ENCODE assay signal across 9 cellular contexts in the genomic region with DNA sequence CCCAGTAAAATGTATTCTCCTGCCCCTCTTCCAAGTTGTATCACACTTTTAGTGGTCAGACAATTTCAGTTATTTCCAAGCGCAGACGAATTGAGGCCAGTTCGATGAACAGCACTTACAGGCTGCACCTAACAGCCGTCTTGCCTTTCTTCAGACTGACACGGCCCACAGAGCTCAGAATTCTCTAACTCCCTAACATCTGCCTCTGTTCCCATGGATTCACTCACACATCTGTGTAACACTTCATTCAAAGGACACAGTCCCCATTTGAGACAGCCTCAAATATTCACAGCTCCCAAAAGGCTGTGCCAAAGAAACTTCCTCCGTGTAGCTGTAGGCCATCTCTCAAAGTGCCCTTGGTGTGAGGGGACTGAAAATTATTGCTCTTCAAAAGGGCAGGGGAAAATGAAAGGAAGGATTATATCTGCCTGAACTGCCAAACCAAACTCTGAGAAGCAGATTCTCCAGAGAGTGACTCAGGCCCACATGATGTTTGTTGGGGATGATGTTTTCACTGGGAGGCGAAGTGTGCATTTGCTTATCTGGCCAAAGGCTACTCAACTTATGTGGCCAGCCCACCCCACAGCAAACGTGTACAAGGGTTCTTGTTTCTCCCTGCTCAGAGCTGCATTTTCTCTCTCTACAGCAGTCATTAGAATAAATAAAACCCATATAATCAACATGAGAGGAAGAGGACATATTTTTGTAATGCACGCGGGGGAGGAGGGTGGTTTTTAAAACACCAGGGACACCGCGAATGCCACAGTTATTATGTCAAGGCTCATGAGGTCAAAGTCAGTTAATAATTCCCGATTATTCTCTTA.
DNase-seq lines count a peak whose midpoint lies in the region; ATAC-seq and TF ChIP-seq lines count a peak whose summit lies in the region.
"Had no signal": no experiment of that assay in that cellular context is flagged by ENCODE, and none has a peak within 500 bp of the region (broad histone marks: within the 10 kb centered on the region; RNA-seq: fewer than 3 reads in every experiment).

No MANE protein-coding gene starts in this region.

- peak; percentile 32 for ATAC-seq in lung (ENCODE audit: insufficient read depth, low FRiP score)
- ATAC-seq in thoracic aorta (ENCODE audit: insufficient number of reproducible peaks, low FRiP score, low read depth) = no peak
- ATAC-seq in GM21786 (IDR thresholded peaks at IDR 0.05; ENCODE audit: unreplicated experiment) = no peak
- ATAC-seq: left lobe of liver had no signal

- H3K36me3 ChIP-seq in lung (ENCODE audit: control insufficient read depth in 2 of 2, insufficient read depth in 2 of 2, low read length in 2 of 2) (no peaks in the 10 kb centered on the region), thoracic aorta (no peaks in the 10 kb centered on the region)

- H3K27me3 ChIP-seq in lung (ENCODE audit: control insufficient read depth, insufficient read depth) (no peaks in the 10 kb centered on the region), thoracic aorta (replicated peaks; ENCODE audit: insufficient read depth) (no peaks in the 10 kb centered on the region)

- peaks cover 7% of the 10 kb centered on the region in 2 donors for H3K4me1 ChIP-seq in lung (ENCODE audit: control insufficient read depth in 2 of 2, insufficient read depth in 2 of 2, low read length in 2 of 2)
- peaks cover 50 to 98% of the 10 kb centered on the region in 2 donors for H3K4me1 ChIP-seq in thoracic aorta (ENCODE audit: control insufficient read depth in 1 of 2, low read depth in 2 of 2)

- peaks cover 4 to 14% (median 8%) of the 10 kb centered on the region in 3 donors for H3K4me1 Mint-ChIP-seq in IgD-negative memory B cell
- H3K4me1 Mint-ChIP-seq in activated naive CD4-positive, alpha-beta T cell treated with anti-CD3 and anti-CD28 coated beads for 36 hours (ENCODE audit: low read depth) = peaks cover 12% of the 10 kb centered on the region

- H3K36me3 Mint-ChIP-seq in IgD-negative memory B cell = no peaks in the 10 kb centered on the region
- H3K36me3 Mint-ChIP-seq in activated naive CD4-positive, alpha-beta T cell treated with anti-CD3 and anti-CD28 coated beads for 36 hours (ENCODE audit: low read depth) = no peaks in the 10 kb centered on the region

- whole genome bisulfite sequencing in lung, 2 donors = 64 to 83% methylated on average over 13 of the region's 13 CpGs

- no peak overlapping the region for H3K4me3 ChIP-seq in choroid plexus epithelial cell (ENCODE audit: low read depth, low read length)
- no peak overlapping the region for H3K4me3 ChIP-seq in lung
- H3K4me3 ChIP-seq in thoracic aorta = no peak overlapping the region

- DNase-seq in choroid plexus epithelial cell (ENCODE audit: low read depth) (peak; percentile 99), lung (ENCODE audit: low spot score) (no peak), thoracic aorta (ENCODE audit: low spot score) (no peak), ecto neural progenitor cell (ENCODE audit: low spot score) (no peak), KBM-7 (no peak)
- DNase-seq in activated naive CD4-positive, alpha-beta T cell treated with anti-CD3 and anti-CD28 coated beads for 36 hours = no peak

- TF ChIP-seq CTCF in choroid plexus epithelial cell (conservative IDR thresholded peaks at IDR 0.05; ENCODE audit: low read depth, low read length) = no peak
- no peak for TF ChIP-seq CTCF in lung (IDR thresholded peaks at IDR 0.05; ENCODE audit: control extremely low read depth, extremely low read depth)
- TF ChIP-seq CTCF in thoracic aorta (IDR thresholded peaks at IDR 0.05) = no peak

- peaks cover 40% of the 10 kb centered on the region for H3K27me3 Mint-ChIP-seq in IgD-negative memory B cell
- peaks cover 36% of the 10 kb centered on the region for H3K27me3 Mint-ChIP-seq in activated naive CD4-positive, alpha-beta T cell treated with anti-CD3 and anti-CD28 coated beads for 36 hours (ENCODE audit: low read depth)

- in situ Hi-C loops in KBM-7 (cut with MboI; ENCODE audit: low pct_unique_long_range_greater_than_20kb, low sequenced_read_pairs) = loop anchor here (25.0 kb wide), 3 partner anchors 262 to 1313 kb away; a partner anchor contains a TSS

- H3K4me3 Mint-ChIP-seq in IgD-negative memory B cell = peak overlapping the region in 1 of 4 donors; percentile 85
- no peak overlapping the region for H3K4me3 Mint-ChIP-seq in activated naive CD4-positive, alpha-beta T cell treated with anti-CD3 and anti-CD28 coated beads for 36 hours

- H3K27ac Mint-ChIP-seq in IgD-negative memory B cell = peak overlapping the region; percentile 67 to 93 (median 83)
- H3K27ac Mint-ChIP-seq in activated naive CD4-positive, alpha-beta T cell treated with anti-CD3 and anti-CD28 coated beads for 36 hours = no peak overlapping the region

- H3K27ac ChIP-seq in lung (ENCODE audit: low read depth in 1 of 2, low read length in 1 of 2) (peak overlapping the region; percentile 68 to 79), thoracic aorta (peak overlapping the region; percentile 81 to 89)

- peaks cover 0 to 4% (median 0%) of the 10 kb centered on the region in 3 donors for H3K9me3 Mint-ChIP-seq in IgD-negative memory B cell
- no peaks in the 10 kb centered on the region for H3K9me3 Mint-ChIP-seq in activated naive CD4-positive, alpha-beta T cell treated with anti-CD3 and anti-CD28 coated beads for 36 hours

- H3K9me3 ChIP-seq in lung (ENCODE audit: control insufficient read depth in 2 of 2, insufficient read depth in 1 of 2, low read length in 1 of 2) = peaks cover 0 to 1% of the 10 kb centered on the region in 2 donors
- no peaks in the 10 kb centered on the region for H3K9me3 ChIP-seq in thoracic aorta

- intact Hi-C loops in activated naive CD4-positive, alpha-beta T cell treated with anti-CD3 and anti-CD28 coated beads for 36 hours (cut with micrococcal nuclease) = loop anchor here (5.0 kb wide), 3 partner anchors 127 to 247 kb away; no protein-coding TSS in a partner anchor

- CTCF ChIA-PET in activated naive CD4-positive, alpha-beta T cell treated with anti-CD3 and anti-CD28 coated beads for 36 hours (lab: Charles Lee) = interaction anchor here (0.6 to 3.0 kb wide), 7 partner anchors 10 to 283 kb away, joined by 3 to 23 read pairs (median 4); no protein-coding TSS in a partner anchor
